ENCODE assay signal across 8 cellular contexts in genomic region chr5:168851902-168852321, GRCh38.
DNase-seq lines count a peak whose midpoint lies in the region; ATAC-seq and TF ChIP-seq lines count a peak whose summit lies in the region.

No MANE protein-coding gene starts in this region.

- H2AK5ac ChIP-seq in mesendoderm (ENCODE audit: low read length) = no peak overlapping the region

- no peaks in the 10 kb centered on the region for H3K79me2 ChIP-seq in mesendoderm (ENCODE audit: control insufficient read depth, insufficient read depth, low read length)

- H3K23ac ChIP-seq in mesendoderm (ENCODE audit: low read length) = no peak overlapping the region

- peak overlapping the region; percentile 90 for H3K27ac Mint-ChIP-seq in T-helper 2 cell treated with Interferon-gamma antibody and Interleukin-4, amounts not matched to agents 5 μg/mL and 100 μg/mL, for 36 hours

- H4K8ac ChIP-seq in mesendoderm (ENCODE audit: low read depth, low read length) = no peak overlapping the region

- H3K27ac ChIP-seq in mesendoderm (ENCODE audit: low read depth, low read length) = no peak overlapping the region
- H3K27ac ChIP-seq in gastrocnemius medialis = no peak overlapping the region

- H3K4me1 Mint-ChIP-seq in T-helper 2 cell treated with Interferon-gamma antibody and Interleukin-4, amounts not matched to agents 5 μg/mL and 100 μg/mL, for 36 hours (ENCODE audit: low read depth) = peaks cover 50% of the 10 kb centered on the region

- no peak overlapping the region for H2BK120ac ChIP-seq in mesendoderm (ENCODE audit: low read depth, low read length)

- H3K9me3 Mint-ChIP-seq in T-helper 2 cell treated with Interferon-gamma antibody and Interleukin-4, amounts not matched to agents 5 μg/mL and 100 μg/mL, for 36 hours = no peaks in the 10 kb centered on the region

- no peak for TF ChIP-seq CTCF in gastrocnemius medialis (IDR thresholded peaks at IDR 0.05 in 4 of 5, conservative IDR thresholded peaks at IDR 0.05 in 1 of 5)

- H3K18ac ChIP-seq in mesendoderm (ENCODE audit: low read length) = no peak overlapping the region

- in situ Hi-C loops in gastrocnemius medialis (cut with MboI; ENCODE audit: low sequenced_read_pairs in 4 of 4) = no loop called here

- H3K4ac ChIP-seq in mesendoderm (ENCODE audit: low read depth, low read length) = no peak overlapping the region

- H3K9ac ChIP-seq in mesendoderm (ENCODE audit: low read length) = no peak overlapping the region

- peak overlapping the region; percentile 79 for H3K4me3 Mint-ChIP-seq in T-helper 2 cell treated with Interferon-gamma antibody and Interleukin-4, amounts not matched to agents 5 μg/mL and 100 μg/mL, for 36 hours

- ATAC-seq in HG02678 (IDR thresholded peaks at IDR 0.05; ENCODE audit: unreplicated experiment) (peak; percentile 81), GM18519 (IDR thresholded peaks at IDR 0.05; ENCODE audit: low FRiP score, unreplicated experiment) (no peak), gastrocnemius medialis (no peak)

- TF ChIP-seq POLR2A in gastrocnemius medialis (IDR thresholded peaks at IDR 0.05) = no peak

- no peaks in the 10 kb centered on the region for H3K4me1 ChIP-seq in mesendoderm (ENCODE audit: control insufficient read depth, low read depth, low read length)
- H3K4me1 ChIP-seq in gastrocnemius medialis = no peaks in the 10 kb centered on the region

- no peak overlapping the region for H3K4me2 ChIP-seq in mesendoderm (ENCODE audit: low read length)

- intact Hi-C loops in gastrocnemius medialis (cut with DNase I; ENCODE audit: low total_unique reads) = no loop called here

- no peak overlapping the region for H4K5ac ChIP-seq in mesendoderm (ENCODE audit: low read length)

- H3K36me3 ChIP-seq in mesendoderm (ENCODE audit: control insufficient read depth, insufficient read depth, low read length) (no peaks in the 10 kb centered on the region), gastrocnemius medialis (no peaks in the 10 kb centered on the region)

- no peaks in the 10 kb centered on the region for H3K27me3 Mint-ChIP-seq in T-helper 2 cell treated with Interferon-gamma antibody and Interleukin-4, amounts not matched to agents 5 μg/mL and 100 μg/mL, for 36 hours (ENCODE audit: low read depth)

- H3K27me3 ChIP-seq in mesendoderm (ENCODE audit: insufficient read depth, low read length, poor library complexity) (no peaks in the 10 kb centered on the region), gastrocnemius medialis (no peaks in the 10 kb centered on the region)

- no peak overlapping the region for H2BK5ac ChIP-seq in mesendoderm (ENCODE audit: low read length)

- no CpG with 5 or more reads among the region's 7 CpGs for WGBS in mesendoderm (ENCODE audit: extremely low coverage, insufficient coverage, low lambda C conversion rate)

- H3K4me3 ChIP-seq in mesendoderm (ENCODE audit: low read length) = no peak overlapping the region
- no peak overlapping the region for H3K4me3 ChIP-seq in gastrocnemius medialis

- H3K56ac ChIP-seq in mesendoderm (ENCODE audit: low read length) = no peak overlapping the region

- DNase-seq in GM04504 (ENCODE audit: low read depth) (peak; percentile 69), mesendoderm (peak; percentile 20), NCI-H2081 treated with DMSO at 0.1 percent for 48 hours (lab: John Stamatoyannopoulos, UW) (no peak), NCI-H1694 (lab: John Stamatoyannopoulos, UW) (no peak), gastrocnemius medialis (no peak)
- peak; percentile 79 for DNase-seq in T-helper 2 cell treated with Interferon-gamma antibody and Interleukin-4, amounts not matched to agents 5 μg/mL and 100 μg/mL, for 36 hours (ENCODE audit: low spot score)

- no peaks in the 10 kb centered on the region for H3K9me3 ChIP-seq in gastrocnemius medialis

- H2BK15ac ChIP-seq in mesendoderm (replicated peaks; ENCODE audit: low read depth) = no peak overlapping the region

- no peaks in the 10 kb centered on the region for H3K79me1 ChIP-seq in mesendoderm (ENCODE audit: low read length)

- no peaks in the 10 kb centered on the region for H3K36me3 Mint-ChIP-seq in T-helper 2 cell treated with Interferon-gamma antibody and Interleukin-4, amounts not matched to agents 5 μg/mL and 100 μg/mL, for 36 hours (ENCODE audit: low read depth)

Comparison
In these comparisons a context has a peak if more than half of its experiments do, and no peak if none do; other contexts are left out.
1. DNase-seq: peak in GM04504 (single experiment), T-helper 2 cell treated with Interferon-gamma antibody and Interleukin-4, amounts not matched to agents 5 μg/mL and 100 μg/mL, for 36 hours (single experiment) and mesendoderm (single experiment); none in NCI-H2081 treated with DMSO at 0.1 percent for 48 hours (single experiment), NCI-H1694 (single experiment) and gastrocnemius medialis (0 of 2).